ENCODE assay signal across 11 cellular contexts in the genomic region with DNA sequence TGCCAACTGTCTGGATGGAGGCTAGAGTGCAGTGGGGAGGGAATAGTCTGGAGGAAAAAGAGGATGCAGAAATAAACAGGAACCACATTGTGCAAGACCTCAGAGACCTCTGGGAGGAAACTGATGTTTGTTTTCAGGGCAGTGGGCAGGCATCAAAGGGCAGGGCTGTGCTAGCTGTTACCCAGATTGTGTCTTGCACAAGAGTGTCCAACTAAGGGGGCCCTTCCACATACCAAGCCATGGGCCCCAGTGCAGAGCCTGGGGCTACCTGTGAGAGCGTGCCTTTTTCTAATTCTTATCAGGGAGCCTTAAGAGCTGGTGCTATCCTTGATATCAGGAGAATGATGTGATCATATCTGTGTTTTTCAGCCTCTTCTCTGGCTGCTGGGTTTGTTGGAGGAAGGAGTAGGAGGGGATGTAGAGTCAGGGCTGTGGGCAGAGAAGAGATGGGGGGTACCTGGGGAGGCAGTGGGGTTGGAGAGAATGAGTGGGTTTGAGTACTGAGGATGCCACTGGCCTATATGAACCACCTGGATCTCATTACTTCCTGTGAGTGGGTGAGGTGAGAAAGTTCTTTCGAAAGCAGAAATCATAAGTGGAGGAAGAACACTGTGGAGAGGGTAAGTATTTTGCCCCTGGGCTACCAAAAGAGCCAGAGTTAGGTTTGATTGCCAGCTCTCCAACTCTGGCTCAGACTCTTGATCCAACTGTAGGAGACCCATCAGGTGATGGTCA.
A peak's percentile ranks its signal among the peaks of the same experiment; 100 is the strongest.
DNase-seq lines count a peak whose midpoint lies in the region; ATAC-seq and TF ChIP-seq lines count a peak whose summit lies in the region.
"Had no signal": no experiment of that assay in that cellular context is flagged by ENCODE, and none has a peak within 500 bp of the region (broad histone marks: within the 10 kb centered on the region; RNA-seq: fewer than 3 reads in every experiment).

No MANE protein-coding gene starts in this region.

- H3K27me3 Mint-ChIP-seq in WTC11 (ENCODE audit: low read depth) (peaks cover 4% of the 10 kb centered on the region; the same call in 1 of the 2 replicates), endothelial cell (ENCODE audit: unreplicated experiment) (peaks cover 5% of the 10 kb centered on the region), osteocyte (ENCODE audit: unreplicated experiment) (peaks cover 7% of the 10 kb centered on the region)
- no peaks in the 10 kb centered on the region for H3K27me3 Mint-ChIP-seq in stimulated activated naive CD8-positive, alpha-beta T cell treated with anti-CD3 and anti-CD28 coated beads, Interleukin-15, Interleukin-2, amounts not matched to agents 100 ng/mL and 50 ng/mL, for 24 hours

- H3K36me3 Mint-ChIP-seq in WTC11, result peaks cover 15% of the 10 kb centered on the region
- no peaks in the 10 kb centered on the region for H3K36me3 Mint-ChIP-seq in endothelial cell (ENCODE audit: low read depth, unreplicated experiment)
- peaks cover 13% of the 10 kb centered on the region for H3K36me3 Mint-ChIP-seq in stimulated activated naive CD8-positive, alpha-beta T cell treated with anti-CD3 and anti-CD28 coated beads, Interleukin-15, Interleukin-2, amounts not matched to agents 100 ng/mL and 50 ng/mL, for 24 hours (ENCODE audit: low read depth)
- no peaks in the 10 kb centered on the region for H3K36me3 Mint-ChIP-seq in osteocyte (ENCODE audit: unreplicated experiment)
- H3K36me3 Mint-ChIP-seq: mesothelial cell of epicardium had no signal

- H3K4me3 Mint-ChIP-seq in WTC11, result no peak overlapping the region
- H3K4me3 Mint-ChIP-seq in endothelial cell (ENCODE audit: unreplicated experiment), result peak overlapping the region; percentile 5
- H3K4me3 Mint-ChIP-seq in stimulated activated naive CD8-positive, alpha-beta T cell treated with anti-CD3 and anti-CD28 coated beads, Interleukin-15, Interleukin-2, amounts not matched to agents 100 ng/mL and 50 ng/mL, for 24 hours, result peak overlapping the region; percentile 61
- H3K4me3 Mint-ChIP-seq in osteocyte (ENCODE audit: unreplicated experiment), result no peak overlapping the region
- H3K4me3 Mint-ChIP-seq: mesothelial cell of epicardium had no signal

- CTCF ChIA-PET in WTC11 (lab: Charles Lee), result no interaction called here

- H3K27ac Mint-ChIP-seq in WTC11 (0 out of 2 replicates have a peak overlapping the region, but pooled peaks have one; percentile 15), endothelial cell (ENCODE audit: unreplicated experiment) (no peak overlapping the region), osteocyte (ENCODE audit: unreplicated experiment) (no peak overlapping the region)
- peak overlapping the region; percentile 90 for H3K27ac Mint-ChIP-seq in stimulated activated naive CD8-positive, alpha-beta T cell treated with anti-CD3 and anti-CD28 coated beads, Interleukin-15, Interleukin-2, amounts not matched to agents 100 ng/mL and 50 ng/mL, for 24 hours
- H3K27ac Mint-ChIP-seq: mesothelial cell of epicardium had no signal

- TF ChIP-seq CTCF in WTC11 (IDR thresholded peaks at IDR 0.05) (no peak), endothelial cell (IDR thresholded peaks at IDR 0.05; ENCODE audit: unreplicated experiment) (no peak), osteocyte (IDR thresholded peaks at IDR 0.05) (no peak)

- POLR2A ChIA-PET in WTC11 (lab: Charles Lee), result no interaction called here

- DNase-seq in stimulated activated CD4-positive, alpha-beta T cell treated with anti-CD3 and anti-CD28 coated beads, Interleukin-15, amount 100 ng/mL, for 24 hours, result peak; percentile 58
- no peak for DNase-seq in stimulated activated CD4-positive, alpha-beta T cell treated with anti-CD3 and anti-CD28 coated beads, Interleukin-1b, Interleukin-23, amount 100 ng/mL, for 48 hours
- DNase-seq in WTC11 (ENCODE audit: low spot score) (no peak), endothelial cell (ENCODE audit: low spot score) (no peak), GDM1 (lab: John Stamatoyannopoulos, UW) (no peak), NCI-H187 (lab: John Stamatoyannopoulos, UW) (no peak), osteocyte (ENCODE audit: extremely low spot score, unreplicated experiment) (no peak)
- DNase-seq: NCI-H2081 treated with DMSO at 0.1 percent for 48 hours had no signal

- no peaks in the 10 kb centered on the region for H3K4me1 Mint-ChIP-seq in WTC11
- peaks cover 13% of the 10 kb centered on the region for H3K4me1 Mint-ChIP-seq in endothelial cell (ENCODE audit: unreplicated experiment)
- peaks cover 77% of the 10 kb centered on the region for H3K4me1 Mint-ChIP-seq in stimulated activated naive CD8-positive, alpha-beta T cell treated with anti-CD3 and anti-CD28 coated beads, Interleukin-15, Interleukin-2, amounts not matched to agents 100 ng/mL and 50 ng/mL, for 24 hours (ENCODE audit: low read depth)
- no peaks in the 10 kb centered on the region for H3K4me1 Mint-ChIP-seq in osteocyte (ENCODE audit: unreplicated experiment)

- ATAC-seq in WTC11, result no peak
- ATAC-seq: K562 had no signal

- peaks cover 23% of the 10 kb centered on the region for H3K9me3 Mint-ChIP-seq in WTC11
- H3K9me3 Mint-ChIP-seq in endothelial cell (ENCODE audit: unreplicated experiment), result no peaks in the 10 kb centered on the region
- peaks cover 8% of the 10 kb centered on the region for H3K9me3 Mint-ChIP-seq in stimulated activated naive CD8-positive, alpha-beta T cell treated with anti-CD3 and anti-CD28 coated beads, Interleukin-15, Interleukin-2, amounts not matched to agents 100 ng/mL and 50 ng/mL, for 24 hours
- H3K9me3 Mint-ChIP-seq in osteocyte (ENCODE audit: unreplicated experiment), result no peaks in the 10 kb centered on the region

TF ChIP-seq in WTC11, 78 proteins besides CTCF, POLR2A, EP300 and RAD21:
- TF ChIP-seq, protein P1, sequence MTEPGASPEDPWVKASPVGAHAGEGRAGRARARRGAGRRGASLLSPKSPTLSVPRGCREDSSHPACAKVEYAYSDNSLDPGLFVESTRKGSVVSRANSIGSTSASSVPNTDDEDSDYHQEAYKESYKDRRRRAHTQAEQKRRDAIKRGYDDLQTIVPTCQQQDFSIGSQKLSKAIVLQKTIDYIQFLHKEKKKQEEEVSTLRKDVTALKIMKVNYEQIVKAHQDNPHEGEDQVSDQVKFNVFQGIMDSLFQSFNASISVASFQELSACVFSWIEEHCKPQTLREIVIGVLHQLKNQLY (CRISPR knock-in tag; IDR thresholded peaks at IDR 0.05), result no peak
- TF ChIP-seq, protein P2, sequence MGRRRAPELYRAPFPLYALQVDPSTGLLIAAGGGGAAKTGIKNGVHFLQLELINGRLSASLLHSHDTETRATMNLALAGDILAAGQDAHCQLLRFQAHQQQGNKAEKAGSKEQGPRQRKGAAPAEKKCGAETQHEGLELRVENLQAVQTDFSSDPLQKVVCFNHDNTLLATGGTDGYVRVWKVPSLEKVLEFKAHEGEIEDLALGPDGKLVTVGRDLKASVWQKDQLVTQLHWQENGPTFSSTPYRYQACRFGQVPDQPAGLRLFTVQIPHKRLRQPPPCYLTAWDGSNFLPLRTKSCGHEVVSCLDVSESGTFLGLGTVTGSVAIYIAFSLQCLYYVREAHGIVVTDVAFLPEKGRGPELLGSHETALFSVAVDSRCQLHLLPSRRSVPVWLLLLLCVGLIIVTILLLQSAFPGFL (CRISPR knock-in tag; IDR thresholded peaks at IDR 0.05; ENCODE audit: borderline replicate concordance), result no peak
- TF ChIP-seq OVOL2 (CRISPR knock-in tag; IDR thresholded peaks at IDR 0.05; ENCODE audit: borderline replicate concordance) (no peak), GABPB1 (CRISPR knock-in tag; IDR thresholded peaks at IDR 0.05) (peak; percentile 80), ZNF121 (CRISPR knock-in tag; IDR thresholded peaks at IDR 0.05) (no peak)
- TF ChIP-seq, protein P3, sequence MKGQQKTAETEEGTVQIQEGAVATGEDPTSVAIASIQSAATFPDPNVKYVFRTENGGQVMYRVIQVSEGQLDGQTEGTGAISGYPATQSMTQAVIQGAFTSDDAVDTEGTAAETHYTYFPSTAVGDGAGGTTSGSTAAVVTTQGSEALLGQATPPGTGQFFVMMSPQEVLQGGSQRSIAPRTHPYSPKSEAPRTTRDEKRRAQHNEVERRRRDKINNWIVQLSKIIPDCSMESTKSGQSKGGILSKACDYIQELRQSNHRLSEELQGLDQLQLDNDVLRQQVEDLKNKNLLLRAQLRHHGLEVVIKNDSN (CRISPR knock-in tag; IDR thresholded peaks at IDR 0.05), result no peak

Comparison
In these comparisons a context has a peak if more than half of its experiments do, and no peak if none do; other contexts are left out.
1. H3K27ac Mint-ChIP-seq: peak in WTC11 (single experiment) and stimulated activated naive CD8-positive, alpha-beta T cell treated with anti-CD3 and anti-CD28 coated beads, Interleukin-15, Interleukin-2, amounts not matched to agents 100 ng/mL and 50 ng/mL, for 24 hours (single experiment); none in endothelial cell (single experiment) and osteocyte (single experiment).
2. H3K4me3 Mint-ChIP-seq: peak in endothelial cell (single experiment) and stimulated activated naive CD8-positive, alpha-beta T cell treated with anti-CD3 and anti-CD28 coated beads, Interleukin-15, Interleukin-2, amounts not matched to agents 100 ng/mL and 50 ng/mL, for 24 hours (single experiment); none in WTC11 (single experiment) and osteocyte (single experiment).